Comparison of ENCODE assay signal across 8 cellular contexts in genomic region chr5:93682471-93683404, GRCh38. TPM values are rescaled to one million over a fixed set of nuclear protein-coding genes. Genes with fewer than 3 reads are reported as not detected.
A peak's percentile ranks its signal among the peaks of the same experiment; 100 is the strongest.
DNase-seq lines count a peak whose midpoint lies in the region; ATAC-seq and TF ChIP-seq lines count a peak whose summit lies in the region.
"Not testable (repeated sequence)": the region's sequence is repeated elsewhere in the genome, so short reads cannot be mapped to it uniquely, and the experiment has no call there.

No MANE protein-coding gene starts in this region.

- not testable (repeated sequence) for H3K4me1 ChIP-seq in A673 (ENCODE audit: insufficient read depth, low read length, poor library complexity, severe bottlenecking); IMR-90 (ENCODE audit: control insufficient read depth, insufficient read depth, low read length)

- H2BK5ac ChIP-seq in IMR-90 (ENCODE audit: low read depth, low read length, poor library complexity, severe bottlenecking): not testable (repeated sequence)

- not testable (repeated sequence) for H3K9me1 ChIP-seq in IMR-90 (ENCODE audit: insufficient read depth, low read length)

- H3K79me1 ChIP-seq in IMR-90 (ENCODE audit: low read depth in 1 of 2, low read length in 2 of 2): not testable (repeated sequence)

- H3K27me3 Mint-ChIP-seq in central memory CD8-positive, alpha-beta T cell; nephron (ENCODE audit: low read depth): not testable (repeated sequence)

- not testable (repeated sequence) for H4K8ac ChIP-seq in IMR-90 (ENCODE audit: low read depth in 2 of 2, low read length in 2 of 2)

- H3K9ac ChIP-seq in IMR-90 (ENCODE audit: low read depth, low read length): not testable (repeated sequence)

- not testable (repeated sequence) for H3K27ac ChIP-seq in A673 (ENCODE audit: low read depth, low read length, poor library complexity, severe bottlenecking); IMR-90 (ENCODE audit: insufficient read depth, low read length)

- peak overlapping the region; percentile 58 for H3K27ac Mint-ChIP-seq in central memory CD8-positive, alpha-beta T cell (ENCODE audit: low read depth)
- peak overlapping the region in 2 of 3 experiments; percentile 12 to 32 for H3K27ac Mint-ChIP-seq in nephron

- not testable (repeated sequence) for H3K18ac ChIP-seq in IMR-90 (ENCODE audit: low read depth, low read length)

- H4K91ac ChIP-seq in IMR-90 (ENCODE audit: insufficient read depth, low read depth, low read length): not testable (repeated sequence)

- TF ChIP-seq RAD21 in IMR-90 (IDR thresholded peaks at IDR 0.05; ENCODE audit: low read length): not testable (repeated sequence)

- H2AK9ac ChIP-seq in IMR-90 (replicated peaks; ENCODE audit: low read depth, low read length, poor library complexity): not testable (repeated sequence)

- H2AK5ac ChIP-seq in IMR-90 (ENCODE audit: low read depth, low read length): not testable (repeated sequence)

- not testable (repeated sequence) for H3K27me3 ChIP-seq in A673 (replicated peaks; ENCODE audit: insufficient read depth, low read depth, low read length, poor library complexity); IMR-90 (ENCODE audit: control insufficient read depth, insufficient read depth, low read length)

- peak overlapping the region; percentile 17; the same call in 1 of the 2 replicates for H2BK120ac ChIP-seq in IMR-90 (ENCODE audit: low read depth, low read length)

- not testable (repeated sequence) for DNase-seq in A673 (ENCODE audit: low spot score); central memory CD8-positive, alpha-beta T cell (ENCODE audit: low spot score in 2 of 2)
- DNase-seq in EL (peak; percentile 64), IMR-90 (peak; percentile 38), astrocyte of the hippocampus (ENCODE audit: low read depth, low spot score) (peak; percentile 48), fibroblast of peridontal ligament (ENCODE audit: extremely low read depth) (peak; percentile 41)

- H3K36me3 ChIP-seq in A673 (ENCODE audit: insufficient read depth, low read length, poor library complexity, severe bottlenecking); IMR-90 (ENCODE audit: control insufficient read depth, insufficient read depth, low read length): not testable (repeated sequence)

- in situ Hi-C loops in IMR-90 (cut with MboI; ENCODE audit: low sequenced_read_pairs): not testable (repeated sequence)

- not testable (repeated sequence) for H2AFZ ChIP-seq in IMR-90 (replicated peaks; ENCODE audit: low read length, poor library complexity)

- CTCF ChIA-PET in A673 (lab: Charles Lee): not testable (repeated sequence)
- CTCF ChIA-PET in IMR-90 (lab: Yijun Ruan, JAX): interaction anchor here (0.6 kb wide), 4 partner anchors 23 to 746 kb away, joined by 3 to 4 read pairs (median 3); no protein-coding TSS in a partner anchor

- TF ChIP-seq CTCF in A673 (conservative IDR thresholded peaks at IDR 0.05; ENCODE audit: low read depth, low read length); IMR-90 (conservative IDR thresholded peaks at IDR 0.05; ENCODE audit: low read depth, low read length); nephron (IDR thresholded peaks at IDR 0.05; ENCODE audit: unreplicated experiment in 3 of 3): not testable (repeated sequence)

- not testable (repeated sequence) for H3K4me1 Mint-ChIP-seq in central memory CD8-positive, alpha-beta T cell
- peaks cover 15% of the 10 kb centered on the region for H3K4me1 Mint-ChIP-seq in nephron

- POLR2A ChIA-PET in A673 (lab: Charles Lee; ENCODE audit: low non-redundant PET); IMR-90 (lab: Charles Lee; ENCODE audit: unreplicated experiment): not testable (repeated sequence)

- not testable (repeated sequence) for H3K9me3 ChIP-seq in A673 (ENCODE audit: low read depth, low read length, poor library complexity, severe bottlenecking); IMR-90 (ENCODE audit: control insufficient read depth, insufficient read depth, low read length)

- BruUV-seq in A673 (replicated peaks; lab: Mats Ljungman, UMichigan): TSS peak; percentile 93
- BruUV-seq in IMR-90 (replicated peaks; lab: Mats Ljungman, UMichigan): TSS peak; percentile 73

- not testable (repeated sequence) for H3K56ac ChIP-seq in IMR-90 (ENCODE audit: extremely low read depth, insufficient read depth, low read length)

- not testable (repeated sequence) for H3K4ac ChIP-seq in IMR-90 (ENCODE audit: low read depth, low read length)

- 100% methylated on average over 1 to 2 of the region's 8 CpGs for WGBS in IMR-90 (ENCODE audit: extremely low coverage in 2 of 2, insufficient read length in 1 of 2), 2 experiments

- dilution Hi-C loops in IMR-90 (cut with HindIII; ENCODE audit: low sequenced_read_pairs, unreplicated experiment): not testable (repeated sequence)

- H4K5ac ChIP-seq in IMR-90 (ENCODE audit: low read depth, low read length): not testable (repeated sequence)

- H3K9me3 Mint-ChIP-seq in central memory CD8-positive, alpha-beta T cell; nephron: not testable (repeated sequence)

- intact Hi-C loops in A673 (cut with micrococcal nuclease; ENCODE audit: unreplicated experiment); IMR-90 (cut with micrococcal nuclease): not testable (repeated sequence)

- not testable (repeated sequence) for TF ChIP-seq POLR2A in IMR-90 (IDR thresholded peaks at IDR 0.05; ENCODE audit: low read depth, low read length)

- not testable (repeated sequence) for ATAC-seq in IMR-90 (ENCODE audit: low read depth); SK-N-SH treated with all-trans-retinoic acid at 6 μM for 48 hours; central memory CD8-positive, alpha-beta T cell (replicated peaks; ENCODE audit: extremely low read depth, poor library complexity, severe bottlenecking)

- H3K14ac ChIP-seq in IMR-90 (replicated peaks; ENCODE audit: low read depth, low read length): not testable (repeated sequence)

- not testable (repeated sequence) for H3K23ac ChIP-seq in IMR-90 (ENCODE audit: low read depth, low read length)

- not testable (repeated sequence) for H3K4me3 ChIP-seq in A673 (ENCODE audit: low read depth, low read length, poor library complexity, severe bottlenecking); IMR-90 (ENCODE audit: insufficient read depth, low read depth, low read length)

- H3K4me3 Mint-ChIP-seq in central memory CD8-positive, alpha-beta T cell; nephron: not testable (repeated sequence)

- not testable (repeated sequence) for H3K36me3 Mint-ChIP-seq in central memory CD8-positive, alpha-beta T cell (ENCODE audit: insufficient read depth)
- H3K36me3 Mint-ChIP-seq in nephron (ENCODE audit: low read depth): peaks cover 14% of the 10 kb centered on the region

- not testable (repeated sequence) for H3K4me2 ChIP-seq in IMR-90 (ENCODE audit: low read depth, low read length)

- not testable (repeated sequence) for H2BK20ac ChIP-seq in IMR-90 (ENCODE audit: low read depth, low read length)

- H2BK15ac ChIP-seq in IMR-90 (ENCODE audit: low read depth, low read length): not testable (repeated sequence)

- H4K20me1 ChIP-seq in IMR-90 (ENCODE audit: insufficient read depth, low read length): not testable (repeated sequence)

TF ChIP-seq in SK-N-SH treated with all-trans-retinoic acid at 6 μM for 48 hours, 23 proteins besides CTCF, POLR2A, EP300 and RAD21:
- TF ChIP-seq ISL1 (CRISPR knock-in tag; IDR thresholded peaks at IDR 0.05): 0 out of 2 replicates have a peak, but pooled peaks have one; percentile 17

RNA-seq across cellular contexts. Expression of gene POU5F2, which starts 58.7 kb away (rescaled TPM):
- total RNA-seq in A673 (2021) (0.73 and 0.87 TPM in 2 replicates), IMR-90 (2012; rRNA removed) (1.1 and 1.4 TPM in 2 replicates)
- polyA plus RNA-seq in IMR-90 (2012; rRNA removed): 0.02 TPM in 1 of 2 replicates, not detected in the other
- not detected in 2 replicates for polyA plus RNA-seq in IMR-90 (2012; cell fraction: cytosol; rRNA removed)
- 0.10 and 0.37 TPM in 2 replicates for polyA plus RNA-seq in IMR-90 (2012; cell fraction: nucleus; rRNA removed; ENCODE audit: low replicate concordance)
